19 cellular contexts compared by ENCODE assay signal in genomic region chr2:13002948-13003347, GRCh38.
DNase-seq lines count a peak whose midpoint lies in the region; ATAC-seq and TF ChIP-seq lines count a peak whose summit lies in the region.
"Had no signal": no experiment of that assay in that cellular context is flagged by ENCODE, and none has a peak within 500 bp of the region (broad histone marks: within the 10 kb centered on the region; RNA-seq: fewer than 3 reads in every experiment).

No MANE protein-coding gene starts in this region.

- 78% methylated on average over 2 of the region's 2 CpGs for WGBS in SK-N-SH (ENCODE audit: low lambda C conversion rate)

- no peak overlapping the region for H3K9ac ChIP-seq in SK-N-SH
- no peak overlapping the region for H3K9ac ChIP-seq in adipocyte (ENCODE audit: low read length)
- H3K9ac ChIP-seq: BLaER1 had no signal

- H3K4me3 ChIP-seq in SK-N-SH (ENCODE audit: low read depth in 2 of 2, low read length in 1 of 2) (no peak overlapping the region), adipocyte (ENCODE audit: low read length) (peak overlapping the region; percentile 25), fibroblast of villous mesenchyme (ENCODE audit: low read depth, low read length) (no peak overlapping the region)
- H3K4me3 ChIP-seq: BLaER1, GM12878, GM23338, HAP-1 had no signal

- no peaks in the 10 kb centered on the region for H3K79me2 ChIP-seq in SK-N-SH (ENCODE audit: insufficient read depth)

- no peak for DNase-seq in SK-N-SH
- no peak for DNase-seq in adipocyte (ENCODE audit: low read depth)
- DNase-seq in fibroblast of gingiva (ENCODE audit: low read depth) = peak; percentile 21
- peak; percentile 24 for DNase-seq in fibroblast of villous mesenchyme (ENCODE audit: low read depth)
- DNase-seq in medulla oblongata (ENCODE audit: extremely low spot score) = no peak
- no peak for DNase-seq in OCI-M2 (lab: John Stamatoyannopoulos, UW; ENCODE audit: unreplicated experiment)
- DNase-seq in GDM1 (lab: John Stamatoyannopoulos, UW) = no peak
- DNase-seq: Caco-2; CD4-positive, CD25-positive, alpha-beta regulatory T cell; CD8-positive, alpha-beta T cell; DMS153; DND-41 had no signal

- no peak for TF ChIP-seq CTCF in SK-N-SH (IDR thresholded peaks at IDR 0.05)
- no peak for TF ChIP-seq CTCF in fibroblast of villous mesenchyme (IDR thresholded peaks at IDR 0.05; ENCODE audit: insufficient read depth, low read depth, low read length)

- CTCF ChIA-PET in SK-N-SH (lab: Yijun Ruan, JAX) = interaction anchor here (1.0 to 10.6 kb wide), 11 partner anchors 12 to 1225 kb away, joined by 3 to 153 read pairs (median 8); partner anchors contain the start of gene TRIB2

- H2AFZ ChIP-seq in SK-N-SH (ENCODE audit: low read depth) = no peak overlapping the region
- H2AFZ ChIP-seq: GM23338 had no signal

- POLR2A ChIA-PET in SK-N-SH (lab: Yijun Ruan, JAX) = interaction anchor here (0.9 to 1.2 kb wide), 2 partner anchors 282 to 287 kb away, joined by 3 read pairs; partner anchors contain the start of gene TRIB2

- H3F3A ChIP-seq in SK-N-SH (replicated peaks; ENCODE audit: insufficient read depth) = peaks cover 12% of the 10 kb centered on the region

- H3K27me3 ChIP-seq in SK-N-SH (ENCODE audit: insufficient read depth) = no peaks in the 10 kb centered on the region
- H3K27me3 ChIP-seq in adipocyte (replicated peaks; ENCODE audit: control insufficient read depth, insufficient read depth, low read length) = no peaks in the 10 kb centered on the region
- H3K27me3 ChIP-seq: BLaER1 had no signal

- H3K36me3 ChIP-seq in SK-N-SH (replicated peaks in 1 of 2; ENCODE audit: control insufficient read depth in 1 of 2, insufficient read depth in 2 of 2, low read length in 1 of 2) (no peaks in the 10 kb centered on the region), adipocyte (ENCODE audit: control insufficient read depth, insufficient read depth, low read length, severe bottlenecking) (no peaks in the 10 kb centered on the region)
- H3K36me3 ChIP-seq: BLaER1, HAP-1 had no signal

- TF ChIP-seq EP300 in SK-N-SH (IDR thresholded peaks at IDR 0.05; ENCODE audit: borderline replicate concordance in 1 of 2, low read depth in 1 of 2, low read length in 1 of 2) = peak in 1 of 2 experiments; percentile 76; a peak in 1 of 4 replicates

- H3K9me2 ChIP-seq in SK-N-SH = no peaks in the 10 kb centered on the region

- no peaks in the 10 kb centered on the region for H3K9me3 ChIP-seq in SK-N-SH
- H3K9me3 ChIP-seq in adipocyte (ENCODE audit: control insufficient read depth, low read length) = no peaks in the 10 kb centered on the region
- H3K9me3 ChIP-seq: BLaER1, Caco-2, HAP-1 had no signal

- no peaks in the 10 kb centered on the region for H4K20me1 ChIP-seq in SK-N-SH (ENCODE audit: insufficient read depth)
- H4K20me1 ChIP-seq: BLaER1 had no signal

- TF ChIP-seq RAD21 in SK-N-SH (IDR thresholded peaks at IDR 0.05; ENCODE audit: low read length) = no peak; the same call in 1 of the 2 replicates

- no peak for ATAC-seq in HG02852 (IDR thresholded peaks at IDR 0.05; ENCODE audit: unreplicated experiment)
- ATAC-seq: CD8-positive, alpha-beta T cell; GM12878; GM23338 had no signal

- no peak overlapping the region; a peak in 1 of 4 replicates for H3K27ac ChIP-seq in SK-N-SH (ENCODE audit: low read depth in 2 of 2, low read length in 1 of 2)
- H3K27ac ChIP-seq: 22Rv1, BLaER1, C4-2B had no signal

- peaks cover 25 to 42% of the 10 kb centered on the region in 2 experiments for H3K4me1 ChIP-seq in SK-N-SH (ENCODE audit: control insufficient read depth in 1 of 2, insufficient read depth in 2 of 2, low read depth in 1 of 2, low read length in 1 of 2)
- H3K4me1 ChIP-seq in adipocyte (ENCODE audit: control insufficient read depth, insufficient read depth, low read length) = peaks cover 25% of the 10 kb centered on the region
- H3K4me1 ChIP-seq: Caco-2, HAP-1 had no signal

- no peak overlapping the region for H3K4me2 ChIP-seq in SK-N-SH
- H3K4me2 ChIP-seq: BLaER1, GM23338 had no signal

TF ChIP-seq in SK-N-SH, 30 proteins besides CTCF, POLR2A, EP300 and RAD21:
- TF ChIP-seq GATA2 (CRISPR knock-in tag; IDR thresholded peaks at IDR 0.05) (peak; percentile 49; the same call in 1 of the 2 replicates), TCF12 (IDR thresholded peaks at IDR 0.05) (peak; percentile 37; the same call in 1 of the 2 replicates), RCOR1 (IDR thresholded peaks at IDR 0.05; ENCODE audit: low read length) (peak; percentile 30; the same call in 1 of the 2 replicates), MAX (IDR thresholded peaks at IDR 0.05; ENCODE audit: low read depth) (no peak)

Comparison
In these comparisons a context has a peak if more than half of its experiments do, and no peak if none do; other contexts are left out.
1. DNase-seq: peak in fibroblast of gingiva (single experiment) and fibroblast of villous mesenchyme (single experiment); none in SK-N-SH (single experiment), adipocyte (single experiment), medulla oblongata (single experiment), OCI-M2 (single experiment) and GDM1 (single experiment).